1 cellular context compared by ENCODE assay signal in the genomic region with DNA sequence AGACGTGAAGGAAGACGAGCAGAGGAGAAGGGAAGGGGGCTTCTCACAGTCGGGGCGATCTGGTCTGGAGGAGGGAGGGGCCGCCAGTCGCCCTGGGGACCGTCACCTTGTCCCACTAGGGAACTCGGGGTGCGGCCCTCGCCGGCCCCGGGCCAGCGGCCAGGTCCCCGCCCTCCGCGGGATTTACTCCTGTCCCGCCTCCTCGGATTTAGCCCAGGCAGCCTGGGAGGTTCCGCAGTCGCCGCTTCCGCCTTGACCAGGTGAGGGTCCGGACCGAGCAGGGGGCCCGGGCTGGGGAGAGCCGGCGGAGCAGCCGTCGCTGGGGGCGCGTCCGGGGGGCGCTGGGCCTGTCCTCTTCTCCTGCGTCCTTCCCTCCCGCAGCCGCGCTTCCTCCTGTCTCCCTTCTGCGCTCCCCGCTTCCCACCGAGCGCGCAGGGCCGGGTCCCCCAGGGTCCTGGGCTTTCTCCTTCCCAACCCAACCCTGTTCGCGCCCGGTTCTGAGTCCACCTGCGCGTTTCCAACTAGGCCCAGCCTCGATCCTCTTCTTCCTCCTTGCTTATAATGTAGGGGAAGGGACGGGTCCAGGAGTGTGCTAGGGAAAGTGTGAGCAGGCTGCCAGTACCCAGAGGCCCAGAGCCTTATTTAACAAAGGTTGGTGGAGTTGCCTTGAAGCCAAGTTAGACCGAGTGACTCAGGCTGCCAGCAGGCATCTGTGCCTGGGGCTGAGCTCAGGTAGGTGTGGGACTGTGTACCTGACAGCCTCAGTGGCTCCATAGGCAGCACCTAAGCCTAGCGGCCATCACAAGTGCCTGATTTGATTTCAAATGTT.
A peak's percentile ranks its signal among the peaks of the same experiment; 100 is the strongest.
TF ChIP-seq lines count a peak whose summit lies in the region.

A gene (plus strand): TSS at position 235 of the 829 bp plus-strand sequence. CDS start 1,838 bp downstream, outside the sequence.

TF ChIP-seq in HCT116, 20 proteins besides CTCF, POLR2A, EP300 and RAD21 (continued from another document):
- TF ChIP-seq, protein P1, sequence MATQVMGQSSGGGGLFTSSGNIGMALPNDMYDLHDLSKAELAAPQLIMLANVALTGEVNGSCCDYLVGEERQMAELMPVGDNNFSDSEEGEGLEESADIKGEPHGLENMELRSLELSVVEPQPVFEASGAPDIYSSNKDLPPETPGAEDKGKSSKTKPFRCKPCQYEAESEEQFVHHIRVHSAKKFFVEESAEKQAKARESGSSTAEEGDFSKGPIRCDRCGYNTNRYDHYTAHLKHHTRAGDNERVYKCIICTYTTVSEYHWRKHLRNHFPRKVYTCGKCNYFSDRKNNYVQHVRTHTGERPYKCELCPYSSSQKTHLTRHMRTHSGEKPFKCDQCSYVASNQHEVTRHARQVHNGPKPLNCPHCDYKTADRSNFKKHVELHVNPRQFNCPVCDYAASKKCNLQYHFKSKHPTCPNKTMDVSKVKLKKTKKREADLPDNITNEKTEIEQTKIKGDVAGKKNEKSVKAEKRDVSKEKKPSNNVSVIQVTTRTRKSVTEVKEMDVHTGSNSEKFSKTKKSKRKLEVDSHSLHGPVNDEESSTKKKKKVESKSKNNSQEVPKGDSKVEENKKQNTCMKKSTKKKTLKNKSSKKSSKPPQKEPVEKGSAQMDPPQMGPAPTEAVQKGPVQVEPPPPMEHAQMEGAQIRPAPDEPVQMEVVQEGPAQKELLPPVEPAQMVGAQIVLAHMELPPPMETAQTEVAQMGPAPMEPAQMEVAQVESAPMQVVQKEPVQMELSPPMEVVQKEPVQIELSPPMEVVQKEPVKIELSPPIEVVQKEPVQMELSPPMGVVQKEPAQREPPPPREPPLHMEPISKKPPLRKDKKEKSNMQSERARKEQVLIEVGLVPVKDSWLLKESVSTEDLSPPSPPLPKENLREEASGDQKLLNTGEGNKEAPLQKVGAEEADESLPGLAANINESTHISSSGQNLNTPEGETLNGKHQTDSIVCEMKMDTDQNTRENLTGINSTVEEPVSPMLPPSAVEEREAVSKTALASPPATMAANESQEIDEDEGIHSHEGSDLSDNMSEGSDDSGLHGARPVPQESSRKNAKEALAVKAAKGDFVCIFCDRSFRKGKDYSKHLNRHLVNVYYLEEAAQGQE (IDR thresholded peaks at IDR 0.05; ENCODE audit: low read depth) = no peak
- TF ChIP-seq CBX3 (IDR thresholded peaks at IDR 0.05; ENCODE audit: low read depth) (no peak), SIN3A (IDR thresholded peaks at IDR 0.05; ENCODE audit: low read depth) (no peak; the same call in 1 of the 2 replicates), EGR1 (IDR thresholded peaks at IDR 0.05; ENCODE audit: low read depth) (no peak), ZNF274 (IDR thresholded peaks at IDR 0.05; ENCODE audit: low read depth, low read length) (no peak), ZFX (IDR thresholded peaks at IDR 0.05) (peak; percentile 77), EZH2phosphoT487 (IDR thresholded peaks at IDR 0.05; ENCODE audit: borderline replicate concordance) (no peak), CEBPB (IDR thresholded peaks at IDR 0.05; ENCODE audit: low read depth) (no peak)
- TF ChIP-seq, protein P2, sequence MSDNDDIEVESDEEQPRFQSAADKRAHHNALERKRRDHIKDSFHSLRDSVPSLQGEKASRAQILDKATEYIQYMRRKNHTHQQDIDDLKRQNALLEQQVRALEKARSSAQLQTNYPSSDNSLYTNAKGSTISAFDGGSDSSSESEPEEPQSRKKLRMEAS (IDR thresholded peaks at IDR 0.05) = no peak; the same call in 1 of the 2 replicates
